ENCODE assay signal across 9 cellular contexts in genomic region chr16:31010539-31010938, GRCh38. TPM values are rescaled to one million over a fixed set of nuclear protein-coding genes. Genes with fewer than 3 reads are reported as not detected.
DNase-seq lines count a peak whose midpoint lies in the region.
"Had no signal": no experiment of that assay in that cellular context is flagged by ENCODE, and none has a peak within 500 bp of the region (broad histone marks: within the 10 kb centered on the region; RNA-seq: fewer than 3 reads in every experiment).

Gene STX1B (minus strand): TSS chr16:31010638. CDS start chr16:31010396, 242 bp downstream.

- no peaks in the 10 kb centered on the region for H3K4me1 ChIP-seq in Karpas-422 (ENCODE audit: low read length)

- H3K9ac ChIP-seq in Karpas-422 (ENCODE audit: low read length), result no peak within 1 kb of the TSS

- H3K4me3 ChIP-seq in H7 (ENCODE audit: insufficient read depth, low read depth, low read length) (peak within 1 kb of the TSS; percentile 45), Karpas-422 (ENCODE audit: low read length) (no peak within 1 kb of the TSS)

- no peaks in the 10 kb centered on the region for H3K9me3 ChIP-seq in Karpas-422 (ENCODE audit: low read length)

- H3K4me2 ChIP-seq in Karpas-422 (ENCODE audit: low read depth, low read length, poor library complexity, severe bottlenecking), result no peak within 1 kb of the TSS

- no peaks in the 10 kb centered on the region for H3K79me2 ChIP-seq in Karpas-422 (ENCODE audit: low read length)

- H3K9me2 ChIP-seq in Karpas-422 (replicated peaks; ENCODE audit: insufficient read depth, low read length), result no peaks in the 10 kb centered on the region

- intact Hi-C loops in posterior cingulate gyrus (cut with DNase I), result no loop called here

- H3K27me3 ChIP-seq in H7 (ENCODE audit: control insufficient read depth, insufficient read depth, low read length) (peaks cover 9% of the 10 kb centered on the region), Karpas-422 (ENCODE audit: low read length) (no peaks in the 10 kb centered on the region)

- DNase-seq in H7 (peak; percentile 99), cerebellum (ENCODE audit: low spot score) (peak; percentile 97), posterior cingulate gyrus (peak; percentile 50 to 96 (median 81)), NCI-H2029 treated with DMSO at 0.1 percent for 48 hours (lab: John Stamatoyannopoulos, UW) (no peak), Karpas-422 (no peak), GF-D8 (lab: John Stamatoyannopoulos, UW) (no peak), HCEC 1CT (no peak)
- DNase-seq in activated CD4-positive, alpha-beta T cell treated with anti-CD3 and anti-CD28 coated beads for 24 hours (ENCODE audit: low read depth in 2 of 2), result peak; percentile 28 to 32

- H3K36me3 ChIP-seq in H7 (replicated peaks; ENCODE audit: control insufficient read depth, insufficient read depth, low read length) (no peaks in the 10 kb centered on the region), Karpas-422 (ENCODE audit: insufficient read depth, low read length) (no peaks in the 10 kb centered on the region)

- no peak within 1 kb of the TSS for H3K27ac ChIP-seq in Karpas-422 (ENCODE audit: low read length)
- H3K27ac ChIP-seq: HL-60 had no signal

- no peak within 1 kb of the TSS for H2AFZ ChIP-seq in Karpas-422 (ENCODE audit: low read length)

- no peaks in the 10 kb centered on the region for H4K20me1 ChIP-seq in Karpas-422 (ENCODE audit: insufficient read depth, low read depth, low read length)

RNA-seq across cellular contexts. Expression of gene STX1B, which starts in this region (rescaled TPM):
- total RNA-seq in H7 (2014; rRNA removed; shearing (Covaris generic)), result 1.3 and 4.1 TPM in 2 replicates
- total RNA-seq in cerebellum, result 22.5 TPM
- total RNA-seq in Karpas-422 (2014; rRNA removed; shearing (Covaris generic); ENCODE audit: low replicate concordance), result 0.07 and 0.11 TPM in 2 replicates

Comparison
In these comparisons a context has a peak if more than half of its experiments do, and no peak if none do; other contexts are left out.
1. DNase-seq: peak in H7 (single experiment), activated CD4-positive, alpha-beta T cell treated with anti-CD3 and anti-CD28 coated beads for 24 hours (2 of 2), cerebellum (single experiment) and posterior cingulate gyrus (10 of 10); none in NCI-H2029 treated with DMSO at 0.1 percent for 48 hours (single experiment), Karpas-422 (single experiment), GF-D8 (single experiment) and HCEC 1CT (single experiment).